ENCODE assay signal across 8 cellular contexts in the genomic region with DNA sequence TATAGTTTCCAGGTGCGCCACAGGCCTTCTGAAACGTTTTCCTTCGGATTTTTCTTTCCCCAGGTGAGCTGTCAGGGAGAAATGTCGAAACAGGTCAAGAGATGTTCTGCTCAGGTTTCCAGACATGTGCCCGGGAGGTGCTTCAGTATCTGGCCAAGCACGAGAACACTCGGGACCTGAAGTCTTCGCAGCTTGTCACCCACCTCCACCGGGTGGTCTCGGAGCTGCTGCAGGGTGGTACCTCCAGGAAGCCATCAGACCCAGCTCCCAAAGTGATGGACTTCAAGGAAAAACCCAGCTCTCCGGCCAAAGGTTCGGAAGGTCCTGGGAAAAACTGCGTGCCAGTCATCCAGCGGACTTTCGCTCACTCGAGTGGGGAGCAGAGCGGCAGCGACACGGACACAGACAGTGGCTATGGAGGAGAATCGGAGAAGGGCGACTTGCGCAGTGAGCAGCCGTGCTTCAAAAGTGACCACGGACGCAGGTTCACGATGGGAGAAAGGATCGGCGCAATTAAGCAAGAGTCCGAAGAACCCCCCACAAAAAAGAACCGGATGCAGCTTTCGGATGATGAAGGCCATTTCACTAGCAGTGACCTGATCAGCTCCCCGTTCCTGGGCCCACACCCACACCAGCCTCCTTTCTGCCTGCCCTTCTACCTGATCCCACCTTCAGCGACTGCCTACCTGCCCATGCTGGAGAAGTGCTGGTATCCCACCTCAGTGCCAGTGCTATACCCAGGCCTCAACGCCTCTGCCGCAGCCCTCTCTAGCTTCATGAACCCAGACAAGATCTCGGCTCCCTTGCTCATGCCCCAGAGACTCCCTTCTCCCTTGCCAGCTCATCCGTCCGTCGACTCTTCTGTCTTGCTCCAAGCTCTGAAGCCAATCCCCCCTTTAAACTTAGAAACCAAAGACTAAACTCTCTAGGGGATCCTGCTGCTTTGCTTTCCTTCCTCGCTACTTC. TPM values are rescaled to one million over a fixed set of nuclear protein-coding genes. Genes with fewer than 3 reads are reported as not detected.
DNase-seq lines count a peak whose midpoint lies in the region; ATAC-seq and TF ChIP-seq lines count a peak whose summit lies in the region.

No MANE protein-coding gene starts in this region.

- H3K4me1 ChIP-seq in HEK293 (ENCODE audit: control insufficient read depth, insufficient read depth, low read length), result peaks cover 24% of the 10 kb centered on the region
- H3K4me1 ChIP-seq in gastroesophageal sphincter, result peaks cover 12 to 75% (median 52%) of the 10 kb centered on the region in 3 donors
- peaks cover 50% of the 10 kb centered on the region for H3K4me1 ChIP-seq in testis

- intact Hi-C loops in testis (cut with DNase I; ENCODE audit: low total_unique reads), result loop anchor here (10.0 kb wide), 1 partner anchor 258 kb away; no protein-coding TSS in a partner anchor

- H3K4me1 Mint-ChIP-seq in activated T-cell treated with anti-CD3 and anti-CD28 coated beads, Interleukin-2, amount 50 U/mL, for 72 hours (ENCODE audit: low read depth), result peaks cover 52% of the 10 kb centered on the region
- H3K4me1 Mint-ChIP-seq in stimulated activated memory B cell treated with anti-CD40 and anti-IgM and Interleukin-4, amounts not matched to agents 10 μg/mL and 1 μg/mL and 100 μg/mL, for 72 hours, result peaks cover 60% of the 10 kb centered on the region

- H3K27me3 ChIP-seq in gastroesophageal sphincter, result no peaks in the 10 kb centered on the region
- H3K27me3 ChIP-seq in testis, result no peaks in the 10 kb centered on the region

- no peaks in the 10 kb centered on the region for H3K9me3 Mint-ChIP-seq in activated T-cell treated with anti-CD3 and anti-CD28 coated beads, Interleukin-2, amount 50 U/mL, for 72 hours
- no peaks in the 10 kb centered on the region for H3K9me3 Mint-ChIP-seq in stimulated activated memory B cell treated with anti-CD40 and anti-IgM and Interleukin-4, amounts not matched to agents 10 μg/mL and 1 μg/mL and 100 μg/mL, for 72 hours

- CTCF ChIA-PET in HEK293 (lab: Yijun Ruan, JAX), result interaction anchor here (0.6 to 12.6 kb wide), 18 partner anchors 19 to 1802 kb away, joined by 3 to 94 read pairs (median 3); no protein-coding TSS in a partner anchor

- H3K4me3 Mint-ChIP-seq in activated T-cell treated with anti-CD3 and anti-CD28 coated beads, Interleukin-2, amount 50 U/mL, for 72 hours, result peak overlapping the region; percentile 93 to 97
- H3K4me3 Mint-ChIP-seq in stimulated activated memory B cell treated with anti-CD40 and anti-IgM and Interleukin-4, amounts not matched to agents 10 μg/mL and 1 μg/mL and 100 μg/mL, for 72 hours, result peak overlapping the region; percentile 87

- peak overlapping the region; percentile 80 for H3K27ac ChIP-seq in HEK293 (ENCODE audit: extremely low read depth, low read depth, low read length)
- H3K27ac ChIP-seq in gastroesophageal sphincter, result peak overlapping the region; percentile 95 to 100 (median 97)
- peak overlapping the region in 1 of 2 donors; percentile 89 for H3K27ac ChIP-seq in testis

- no peaks in the 10 kb centered on the region for H3K9me3 ChIP-seq in HEK293 (ENCODE audit: control insufficient read depth, insufficient read depth, low read depth, low read length)
- H3K9me3 ChIP-seq in gastroesophageal sphincter, result no peaks in the 10 kb centered on the region
- H3K9me3 ChIP-seq in testis, result no peaks in the 10 kb centered on the region

- peaks cover 45 to 50% of the 10 kb centered on the region in 2 donors for H3K36me3 Mint-ChIP-seq in activated T-cell treated with anti-CD3 and anti-CD28 coated beads, Interleukin-2, amount 50 U/mL, for 72 hours (ENCODE audit: insufficient read depth in 2 of 2)
- H3K36me3 Mint-ChIP-seq in stimulated activated memory B cell treated with anti-CD40 and anti-IgM and Interleukin-4, amounts not matched to agents 10 μg/mL and 1 μg/mL and 100 μg/mL, for 72 hours, result peaks cover 63% of the 10 kb centered on the region

- WGBS in gastroesophageal sphincter (ENCODE audit: low coverage in 1 of 2), 2 donors, result 47 to 80% methylated on average over 14 to 30 of the region's 40 CpGs
- WGBS in testis, 2 donors, result 49 to 73% methylated on average over 40 of the region's 40 CpGs

- H3K4me3 ChIP-seq in HEK293 (ENCODE audit: low read depth, low read length) (peak overlapping the region; percentile 30), gastroesophageal sphincter (peak overlapping the region in 1 of 2 donors; percentile 86), testis (no peak overlapping the region)

- H3K36me3 ChIP-seq in HEK293 (ENCODE audit: control insufficient read depth in 2 of 2, insufficient read depth in 1 of 2, low read length in 2 of 2) (peaks cover 8 to 36% of the 10 kb centered on the region in 2 experiments; a peak in 2 of 3 replicates), gastroesophageal sphincter (peaks cover 0 to 11% of the 10 kb centered on the region in 2 donors), testis (ENCODE audit: low read depth, missing control alignments) (no peaks in the 10 kb centered on the region)

- TF ChIP-seq POLR2A in gastroesophageal sphincter (IDR thresholded peaks at IDR 0.05) (no peak), testis (IDR thresholded peaks at IDR 0.05) (no peak)

- no peak for DNase-seq in activated T-cell treated with anti-CD3 and anti-CD28 coated beads, Interleukin-2, amount 50 U/mL, for 72 hours
- DNase-seq in testis (no peak), superior temporal gyrus (ENCODE audit: extremely low spot score) (no peak)

- ATAC-seq in activated T-cell treated with anti-CD3 and anti-CD28 coated beads, Interleukin-2, amount 50 U/mL, for 72 hours (replicated peaks in 1 of 2), result no peak
- ATAC-seq in gastroesophageal sphincter, result no peak
- no peak for ATAC-seq in stimulated activated memory B cell treated with anti-CD40 and anti-IgM and Interleukin-4, amounts not matched to agents 10 μg/mL and 1 μg/mL and 100 μg/mL, for 72 hours
- ATAC-seq in esophagus mucosa, result no peak
- no peak for ATAC-seq in HG03565 (IDR thresholded peaks at IDR 0.05; ENCODE audit: unreplicated experiment)

- no peaks in the 10 kb centered on the region for H3K27me3 Mint-ChIP-seq in activated T-cell treated with anti-CD3 and anti-CD28 coated beads, Interleukin-2, amount 50 U/mL, for 72 hours (ENCODE audit: low read depth)
- no peaks in the 10 kb centered on the region for H3K27me3 Mint-ChIP-seq in stimulated activated memory B cell treated with anti-CD40 and anti-IgM and Interleukin-4, amounts not matched to agents 10 μg/mL and 1 μg/mL and 100 μg/mL, for 72 hours

- TF ChIP-seq CTCF in HEK293 (tag by site-specific recombination; IDR thresholded peaks at IDR 0.05) (no peak), gastroesophageal sphincter (IDR thresholded peaks at IDR 0.05) (no peak), testis (IDR thresholded peaks at IDR 0.05) (no peak)

- H3K27ac Mint-ChIP-seq in activated T-cell treated with anti-CD3 and anti-CD28 coated beads, Interleukin-2, amount 50 U/mL, for 72 hours, result peak overlapping the region; percentile 87
- peak overlapping the region; percentile 98 for H3K27ac Mint-ChIP-seq in stimulated activated memory B cell treated with anti-CD40 and anti-IgM and Interleukin-4, amounts not matched to agents 10 μg/mL and 1 μg/mL and 100 μg/mL, for 72 hours

- POLR2A ChIA-PET in HEK293 (lab: Yijun Ruan, JAX), result interaction anchor here (1.0 to 11.7 kb wide), 8 partner anchors 18 to 262 kb away, joined by 3 to 332 read pairs (median 12); no protein-coding TSS in a partner anchor

- no peak for TF ChIP-seq EP300 in gastroesophageal sphincter (IDR thresholded peaks at IDR 0.05)

TF ChIP-seq in HEK293, 187 proteins besides CTCF, POLR2A, EP300 and RAD21 (continues in another document):
- TF ChIP-seq HOXA7 (CRISPR knock-in tag; IDR thresholded peaks at IDR 0.05; ENCODE audit: borderline replicate concordance) (no peak), BCL11A (tag by site-specific recombination; IDR thresholded peaks at IDR 0.05; ENCODE audit: low read depth) (no peak), ZFP69B (tag by site-specific recombination; IDR thresholded peaks at IDR 0.05) (no peak), ZNF416 (tag by site-specific recombination; IDR thresholded peaks at IDR 0.05) (no peak), ZNF548 (tag by site-specific recombination; IDR thresholded peaks at IDR 0.05) (no peak), TRIM28 (IDR thresholded peaks at IDR 0.05; ENCODE audit: borderline replicate concordance, low read length) (no peak)
- TF ChIP-seq, protein P1, sequence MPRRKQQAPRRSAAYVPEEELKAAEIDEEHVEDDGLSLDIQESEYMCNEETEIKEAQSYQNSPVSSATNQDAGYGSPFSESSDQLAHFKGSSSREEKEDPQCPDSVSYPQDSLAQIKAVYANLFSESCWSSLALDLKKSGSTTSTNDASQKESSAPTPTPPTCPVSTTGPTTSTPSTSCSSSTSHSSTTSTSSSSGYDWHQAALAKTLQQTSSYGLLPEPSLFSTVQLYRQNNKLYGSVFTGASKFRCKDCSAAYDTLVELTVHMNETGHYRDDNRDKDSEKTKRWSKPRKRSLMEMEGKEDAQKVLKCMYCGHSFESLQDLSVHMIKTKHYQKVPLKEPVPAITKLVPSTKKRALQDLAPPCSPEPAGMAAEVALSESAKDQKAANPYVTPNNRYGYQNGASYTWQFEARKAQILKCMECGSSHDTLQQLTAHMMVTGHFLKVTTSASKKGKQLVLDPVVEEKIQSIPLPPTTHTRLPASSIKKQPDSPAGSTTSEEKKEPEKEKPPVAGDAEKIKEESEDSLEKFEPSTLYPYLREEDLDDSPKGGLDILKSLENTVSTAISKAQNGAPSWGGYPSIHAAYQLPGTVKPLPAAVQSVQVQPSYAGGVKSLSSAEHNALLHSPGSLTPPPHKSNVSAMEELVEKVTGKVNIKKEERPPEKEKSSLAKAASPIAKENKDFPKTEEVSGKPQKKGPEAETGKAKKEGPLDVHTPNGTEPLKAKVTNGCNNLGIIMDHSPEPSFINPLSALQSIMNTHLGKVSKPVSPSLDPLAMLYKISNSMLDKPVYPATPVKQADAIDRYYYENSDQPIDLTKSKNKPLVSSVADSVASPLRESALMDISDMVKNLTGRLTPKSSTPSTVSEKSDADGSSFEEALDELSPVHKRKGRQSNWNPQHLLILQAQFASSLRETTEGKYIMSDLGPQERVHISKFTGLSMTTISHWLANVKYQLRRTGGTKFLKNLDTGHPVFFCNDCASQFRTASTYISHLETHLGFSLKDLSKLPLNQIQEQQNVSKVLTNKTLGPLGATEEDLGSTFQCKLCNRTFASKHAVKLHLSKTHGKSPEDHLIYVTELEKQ (tag by site-specific recombination; IDR thresholded peaks at IDR 0.05; ENCODE audit: borderline replicate concordance), result no peak

RNA-seq across cellular contexts. Expression of a gene that starts 3.8 kb away (rescaled TPM):
- 100 to 1,000 TPM; 303 to 440 TPM for total RNA-seq in activated T-cell treated with anti-CD3 and anti-CD28 coated beads, Interleukin-2, amount 50 U/mL, for 72 hours
- total RNA-seq in gastroesophageal sphincter (10 to 100 TPM in 3 of 4 donors, 1 to 10 TPM in 1; 7.8 to 46.0 (median 14.0) TPM), esophagus mucosa (266 TPM), testis (10 to 100 TPM; 28.7 to 40.6 TPM)
- polyA plus RNA-seq in testis (ENCODE audit: insufficient read depth, low read depth, low replicate concordance), result 26.2 TPM
